ENCODE assay signal across 16 cellular contexts in genomic region chr12:132403636-132404434, GRCh38.
DNase-seq lines count a peak whose midpoint lies in the region; ATAC-seq and TF ChIP-seq lines count a peak whose summit lies in the region.
"Had no signal": no experiment of that assay in that cellular context is flagged by ENCODE, and none has a peak within 500 bp of the region (broad histone marks: within the 10 kb centered on the region; RNA-seq: fewer than 3 reads in every experiment).

No MANE protein-coding gene starts in this region.

- TF ChIP-seq CTCF in GM23338 (conservative IDR thresholded peaks at IDR 0.05; ENCODE audit: low read depth in 2 of 2) (no peak), HEK293 (tag by site-specific recombination; IDR thresholded peaks at IDR 0.05) (no peak)

- H3K4me3 ChIP-seq in GM23338 (no peak overlapping the region), HEK293 (ENCODE audit: low read depth, low read length) (no peak overlapping the region)
- H3K4me3 ChIP-seq: A549 had no signal

- DNase-seq in GM23338 (ENCODE audit: low spot score) (no peak), left ventricle myocardium superior (peak; percentile 14), posterior vena cava (ENCODE audit: low spot score) (peak; percentile 76), D341Med (ENCODE audit: low spot score) (no peak), NCI-H446 (lab: John Stamatoyannopoulos, UW) (no peak)
- DNase-seq: BE2C; CD4-positive, alpha-beta memory T cell; DMS153; DMS79 treated with DMSO at 0.1 percent for 48 hours; EL; GOT3; H9 had no signal

- no peak overlapping the region for H3K4me3 Mint-ChIP-seq in GM23338
- H3K4me3 Mint-ChIP-seq: CD4-positive, alpha-beta memory T cell; H9 had no signal

- H3K4me1 ChIP-seq in GM23338 (ENCODE audit: insufficient read depth) (no peaks in the 10 kb centered on the region), HEK293 (ENCODE audit: control insufficient read depth, insufficient read depth, low read length) (no peaks in the 10 kb centered on the region)
- H3K4me1 ChIP-seq: A549, BE2C had no signal

- no peaks in the 10 kb centered on the region for H3K36me3 ChIP-seq in GM23338 (ENCODE audit: insufficient read depth)
- H3K36me3 ChIP-seq in HEK293 (ENCODE audit: control insufficient read depth in 2 of 2, insufficient read depth in 1 of 2, low read length in 2 of 2): no peaks in the 10 kb centered on the region
- H3K36me3 ChIP-seq: BE2C had no signal

- CTCF ChIA-PET in HEK293 (lab: Yijun Ruan, JAX): interaction anchor here (0.7 to 0.8 kb wide), 2 partner anchors 120 to 140 kb away, joined by 3 read pairs; no protein-coding TSS in a partner anchor

- ATAC-seq in GM23338 (peak; percentile 10; the same call in 2 of the 3 replicates), left ventricle myocardium superior (no peak)
- ATAC-seq: A549, HepG2 had no signal

- H3K36me3 Mint-ChIP-seq in GM23338 (ENCODE audit: low read depth): no peaks in the 10 kb centered on the region
- H3K36me3 Mint-ChIP-seq: CD4-positive, alpha-beta memory T cell had no signal

- H3K27ac Mint-ChIP-seq in GM23338: no peak overlapping the region
- H3K27ac Mint-ChIP-seq: CD4-positive, alpha-beta memory T cell; H9 had no signal

- no peak overlapping the region for H3K4me2 ChIP-seq in GM23338
- H3K4me2 ChIP-seq: A549 had no signal

- no peaks in the 10 kb centered on the region for H3K9me3 Mint-ChIP-seq in GM23338
- H3K9me3 Mint-ChIP-seq: CD4-positive, alpha-beta memory T cell; H9 had no signal

- H3K4me1 Mint-ChIP-seq in GM23338: no peaks in the 10 kb centered on the region
- H3K4me1 Mint-ChIP-seq: CD4-positive, alpha-beta memory T cell had no signal

- no peaks in the 10 kb centered on the region for H4K20me1 ChIP-seq in GM23338 (replicated peaks; ENCODE audit: insufficient read depth)

- H3K9me2 ChIP-seq in GM23338 (ENCODE audit: insufficient read depth): no peaks in the 10 kb centered on the region

- no peak overlapping the region for H3K27ac ChIP-seq in GM23338 (ENCODE audit: low read depth)
- H3K27ac ChIP-seq in HEK293 (ENCODE audit: extremely low read depth, low read depth, low read length): no peak overlapping the region
- H3K27ac ChIP-seq: A549, C4-2B had no signal

- no peak overlapping the region for H2AFZ ChIP-seq in GM23338

- H3K79me2 ChIP-seq in GM23338 (replicated peaks; ENCODE audit: insufficient read depth): no peaks in the 10 kb centered on the region

- no peaks in the 10 kb centered on the region for H3F3A ChIP-seq in GM23338 (replicated peaks; ENCODE audit: low read depth)

- peaks cover 14% of the 10 kb centered on the region for H3K27me3 Mint-ChIP-seq in GM23338 (ENCODE audit: insufficient read depth, low read depth, poor library complexity)

- POLR2A ChIA-PET in HEK293 (lab: Yijun Ruan, JAX): no interaction called here

- no peaks in the 10 kb centered on the region for H3K9me3 ChIP-seq in HEK293 (ENCODE audit: control insufficient read depth, insufficient read depth, low read depth, low read length)
- H3K9me3 ChIP-seq: A549, BE2C had no signal

- intact Hi-C loops in left ventricle myocardium superior (cut with micrococcal nuclease) (no loop called here), posterior vena cava (cut with DNase I) (no loop called here)

- H3K27me3 ChIP-seq in GM23338 (ENCODE audit: insufficient read depth): no peaks in the 10 kb centered on the region

TF ChIP-seq in HEK293, 187 proteins besides CTCF, POLR2A, EP300 and RAD21:
- no peak for TF ChIP-seq KLF1 (tag by site-specific recombination; IDR thresholded peaks at IDR 0.05)
- peak; percentile 43 for TF ChIP-seq ZFHX2 (tag by site-specific recombination; conservative IDR thresholded peaks at IDR 0.05)

Comparison
In these comparisons a context has a peak if more than half of its experiments do, and no peak if none do; other contexts are left out.
1. DNase-seq: peak in left ventricle myocardium superior (single experiment) and posterior vena cava (single experiment); none in GM23338 (single experiment), D341Med (single experiment) and NCI-H446 (0 of 2).